Comparison of ENCODE assay signal across 8 cellular contexts in genomic region chr11:134592391-134592990, GRCh38.
DNase-seq lines count a peak whose midpoint lies in the region; ATAC-seq, FAIRE-seq and TF ChIP-seq lines count a peak whose summit lies in the region.

No MANE protein-coding gene starts in this region.

- no peak overlapping the region for H3K4me2 ChIP-seq in DOHH2 (ENCODE audit: low read length)
- H3K4me2 ChIP-seq in endothelial cell of umbilical vein (ENCODE audit: insufficient read depth, low read length): no peak overlapping the region

- CTCF ChIA-PET in endothelial cell of umbilical vein (lab: Charles Lee): no interaction called here

- peaks cover 4% of the 10 kb centered on the region for H3K4me1 ChIP-seq in DOHH2 (ENCODE audit: control insufficient read depth, low read length)
- H3K4me1 ChIP-seq in endothelial cell of umbilical vein (ENCODE audit: control insufficient read depth, extremely low read depth, insufficient read depth, low read length): no peaks in the 10 kb centered on the region

- peak; percentile 76 for FAIRE-seq in endothelial cell of umbilical vein (lab: Jason Lieb, UNC)

- H3K27ac Mint-ChIP-seq in T-helper 2 cell treated with Interferon-gamma antibody and Interleukin-4, amounts not matched to agents 5 μg/mL and 100 μg/mL, for 36 hours: no peak overlapping the region

- H3K9me3 Mint-ChIP-seq in T-helper 2 cell treated with Interferon-gamma antibody and Interleukin-4, amounts not matched to agents 5 μg/mL and 100 μg/mL, for 36 hours: no peaks in the 10 kb centered on the region

- dilution Hi-C loops in endothelial cell of umbilical vein (cut with MboI; ENCODE audit: extremely low pct_ligation_motif_present, low sequenced_read_pairs): no loop called here

- H3K4me1 Mint-ChIP-seq in T-helper 2 cell treated with Interferon-gamma antibody and Interleukin-4, amounts not matched to agents 5 μg/mL and 100 μg/mL, for 36 hours (ENCODE audit: low read depth): peaks cover 6% of the 10 kb centered on the region

- peaks cover 33% of the 10 kb centered on the region for H3K27me3 Mint-ChIP-seq in T-helper 2 cell treated with Interferon-gamma antibody and Interleukin-4, amounts not matched to agents 5 μg/mL and 100 μg/mL, for 36 hours (ENCODE audit: low read depth)

- H3K9me1 ChIP-seq in endothelial cell of umbilical vein (replicated peaks; ENCODE audit: control insufficient read depth, extremely low read depth, insufficient read depth, low read length): no peaks in the 10 kb centered on the region

- H3K9ac ChIP-seq in endothelial cell of umbilical vein (replicated peaks; ENCODE audit: extremely low read depth, insufficient read depth, low read length): no peak overlapping the region

- no peaks in the 10 kb centered on the region for H3K36me3 Mint-ChIP-seq in T-helper 2 cell treated with Interferon-gamma antibody and Interleukin-4, amounts not matched to agents 5 μg/mL and 100 μg/mL, for 36 hours (ENCODE audit: low read depth)

- no peaks in the 10 kb centered on the region for H3K9me2 ChIP-seq in DOHH2 (replicated peaks; ENCODE audit: control insufficient read depth, low read length)

- no peak overlapping the region for H2AFZ ChIP-seq in endothelial cell of umbilical vein (ENCODE audit: low read depth, low read length)

- TF ChIP-seq CTCF in DOHH2 (IDR thresholded peaks at IDR 0.05; ENCODE audit: low read depth, low read length, poor library complexity, severe bottlenecking): peak; percentile 87
- peak; percentile 31 to 46 for TF ChIP-seq CTCF in endothelial cell of umbilical vein (IDR thresholded peaks at IDR 0.05; ENCODE audit: extremely low read depth in 1 of 2, insufficient read depth in 1 of 2, low read depth in 1 of 2, low read length in 2 of 2)
- TF ChIP-seq CTCF in foreskin fibroblast (IDR thresholded peaks at IDR 0.05; ENCODE audit: low read depth, low read length): no peak

- no peak for TF ChIP-seq POLR2A in endothelial cell of umbilical vein (IDR thresholded peaks at IDR 0.05; ENCODE audit: low read depth, low read length)

- no peaks in the 10 kb centered on the region for H3K9me3 ChIP-seq in DOHH2 (ENCODE audit: control insufficient read depth, insufficient read depth, low read length)
- H3K9me3 ChIP-seq in endothelial cell of umbilical vein (replicated peaks; ENCODE audit: control insufficient read depth, insufficient read depth, low read length): no peaks in the 10 kb centered on the region

- H3K4me3 ChIP-seq in DOHH2 (ENCODE audit: low read length) (no peak overlapping the region), endothelial cell of umbilical vein (replicated peaks in 1 of 3; ENCODE audit: insufficient read depth in 1 of 3, low read depth in 1 of 3, low read length in 3 of 3) (no peak overlapping the region), foreskin fibroblast (ENCODE audit: low read depth in 1 of 2, low read length in 2 of 2) (no peak overlapping the region)

- no peaks in the 10 kb centered on the region for H4K20me1 ChIP-seq in DOHH2 (ENCODE audit: control insufficient read depth, insufficient read depth, low read depth, low read length)
- no peaks in the 10 kb centered on the region for H4K20me1 ChIP-seq in endothelial cell of umbilical vein (replicated peaks; ENCODE audit: control insufficient read depth, extremely low read depth, insufficient read depth, low read length)

- no peaks in the 10 kb centered on the region for H3K36me3 ChIP-seq in DOHH2 (ENCODE audit: control insufficient read depth, low read length)
- H3K36me3 ChIP-seq in endothelial cell of umbilical vein (ENCODE audit: control insufficient read depth in 2 of 2, extremely low read depth in 1 of 2, insufficient read depth in 2 of 2, low read length in 2 of 2): no peaks in the 10 kb centered on the region

- no peak overlapping the region for H3K4me3 Mint-ChIP-seq in T-helper 2 cell treated with Interferon-gamma antibody and Interleukin-4, amounts not matched to agents 5 μg/mL and 100 μg/mL, for 36 hours

- BruUV-seq in endothelial cell of umbilical vein (replicated peaks; lab: Mats Ljungman, UMichigan): no TSS peak

- POLR2A ChIA-PET in endothelial cell of umbilical vein (lab: Charles Lee): no interaction called here

- no peaks in the 10 kb centered on the region for H3F3A ChIP-seq in DOHH2 (ENCODE audit: control insufficient read depth, insufficient read depth)

- H3K79me2 ChIP-seq in DOHH2 (ENCODE audit: control insufficient read depth, low read length) (no peaks in the 10 kb centered on the region), endothelial cell of umbilical vein (ENCODE audit: control insufficient read depth, insufficient read depth, low read length) (no peaks in the 10 kb centered on the region)

- DNase-seq in T-helper 2 cell treated with Interferon-gamma antibody and Interleukin-4, amounts not matched to agents 5 μg/mL and 100 μg/mL, for 36 hours (ENCODE audit: low spot score): peak; percentile 23
- DNase-seq in endothelial cell of umbilical vein (ENCODE audit: low read depth, low spot score) (peak; percentile 2), foreskin fibroblast (no peak)
- peak; percentile 35 to 55 for DNase-seq in stimulated activated CD4-positive, alpha-beta T cell treated with anti-CD3 and anti-CD28 coated beads, Interleukin-15, amount 100 ng/mL, for 48 hours (ENCODE audit: low read depth in 2 of 2)

- no peaks in the 10 kb centered on the region; the same call in 1 of the 2 replicates for H3K27me3 ChIP-seq in DOHH2 (ENCODE audit: control insufficient read depth, low read length)
- no peaks in the 10 kb centered on the region for H3K27me3 ChIP-seq in endothelial cell of umbilical vein (ENCODE audit: control insufficient read depth in 2 of 2, insufficient read depth in 2 of 2, low read length in 2 of 2)

- H3K27ac ChIP-seq in DOHH2 (ENCODE audit: low read depth, low read length) (no peak overlapping the region), endothelial cell of umbilical vein (ENCODE audit: insufficient read depth, low read depth, low read length) (no peak overlapping the region)

- intact Hi-C loops in endothelial cell of umbilical vein (cut with micrococcal nuclease): loop anchor here (1.0 to 5.0 kb wide), 3 partner anchors 200 to 276 kb away; no protein-coding TSS in a partner anchor

- ATAC-seq in HG02970 (IDR thresholded peaks at IDR 0.05; ENCODE audit: low FRiP score, unreplicated experiment) (peak; percentile 78), HG03097 (IDR thresholded peaks at IDR 0.05; ENCODE audit: low FRiP score, unreplicated experiment) (no peak), HG03520 (IDR thresholded peaks at IDR 0.05; ENCODE audit: unreplicated experiment) (no peak)

TF ChIP-seq in endothelial cell of umbilical vein, 7 proteins besides CTCF, POLR2A, EP300 and RAD21:
- TF ChIP-seq EZH2 (IDR thresholded peaks at IDR 0.05; ENCODE audit: borderline replicate concordance, low read depth, low read length, severe bottlenecking): no peak
- TF ChIP-seq MAX (IDR thresholded peaks at IDR 0.05; ENCODE audit: insufficient read depth, insufficient read length): no peak
- TF ChIP-seq FOS (IDR thresholded peaks at IDR 0.05; ENCODE audit: borderline replicate concordance, insufficient read depth, low read length): no peak
- TF ChIP-seq GATA2 (IDR thresholded peaks at IDR 0.05; ENCODE audit: insufficient read depth, insufficient read length, low read depth, low read length): no peak
- TF ChIP-seq MYC (IDR thresholded peaks at IDR 0.05; ENCODE audit: low read depth, low read length): no peak
- TF ChIP-seq POLR2AphosphoS5 (IDR thresholded peaks at IDR 0.05; ENCODE audit: insufficient read depth, low read depth, low read length): no peak
- TF ChIP-seq JUN (IDR thresholded peaks at IDR 0.05; ENCODE audit: borderline replicate concordance, insufficient read depth, insufficient read length, low read depth): no peak
TF ChIP-seq in endothelial cell of umbilical vein: peak in this region for 0.

Comparison
In these comparisons a context has a peak if more than half of its experiments do, and no peak if none do; other contexts are left out.
1. DNase-seq: peak in T-helper 2 cell treated with Interferon-gamma antibody and Interleukin-4, amounts not matched to agents 5 μg/mL and 100 μg/mL, for 36 hours (single experiment), endothelial cell of umbilical vein (single experiment) and stimulated activated CD4-positive, alpha-beta T cell treated with anti-CD3 and anti-CD28 coated beads, Interleukin-15, amount 100 ng/mL, for 48 hours (2 of 2); none in foreskin fibroblast (0 of 2).